ENCODE assay signal across 1 cellular context in the genomic region with DNA sequence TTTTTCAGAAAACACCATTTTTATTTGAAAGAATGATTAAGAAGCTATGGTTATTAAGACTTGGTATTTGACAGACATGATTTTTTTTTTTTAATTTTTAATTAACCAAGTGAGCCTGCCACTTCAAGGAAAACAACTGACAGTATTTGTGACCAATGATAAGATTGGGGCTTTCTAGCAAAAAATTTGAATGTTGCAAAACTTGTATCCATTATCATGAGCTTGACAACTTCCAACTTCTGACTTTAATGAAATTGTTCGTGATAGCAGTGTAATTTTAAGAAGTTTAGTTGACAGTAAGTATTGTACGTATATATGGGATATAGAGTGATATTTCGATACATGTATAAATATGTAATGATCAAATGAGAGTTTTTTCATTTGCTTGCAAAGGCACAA.
TF ChIP-seq lines count a peak whose summit lies in the region.

No MANE protein-coding gene starts in this region.

TF ChIP-seq in endothelial cell of umbilical vein, 7 proteins besides CTCF, POLR2A, EP300 and RAD21 (continued from another document):
- TF ChIP-seq, protein P1, sequence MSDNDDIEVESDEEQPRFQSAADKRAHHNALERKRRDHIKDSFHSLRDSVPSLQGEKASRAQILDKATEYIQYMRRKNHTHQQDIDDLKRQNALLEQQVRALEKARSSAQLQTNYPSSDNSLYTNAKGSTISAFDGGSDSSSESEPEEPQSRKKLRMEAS (IDR thresholded peaks at IDR 0.05; ENCODE audit: insufficient read depth, insufficient read length), result no peak
- no peak for TF ChIP-seq EZH2 (IDR thresholded peaks at IDR 0.05; ENCODE audit: borderline replicate concordance, low read depth, low read length, severe bottlenecking)
- no peak for TF ChIP-seq POLR2AphosphoS5 (IDR thresholded peaks at IDR 0.05; ENCODE audit: insufficient read depth, low read depth, low read length)
- no peak for TF ChIP-seq GATA2 (IDR thresholded peaks at IDR 0.05; ENCODE audit: insufficient read depth, insufficient read length, low read depth, low read length)
- no peak for TF ChIP-seq MYC (IDR thresholded peaks at IDR 0.05; ENCODE audit: low read depth, low read length)
- no peak for TF ChIP-seq JUN (IDR thresholded peaks at IDR 0.05; ENCODE audit: borderline replicate concordance, insufficient read depth, insufficient read length, low read depth)
